Comparison of ENCODE assay signal across 22 cellular contexts in genomic region chr17:35162755-35163154, GRCh38. TPM values are rescaled to one million over a fixed set of nuclear protein-coding genes. Genes with fewer than 3 reads are reported as not detected.
DNase-seq lines count a peak whose midpoint lies in the region; ATAC-seq, FAIRE-seq and TF ChIP-seq lines count a peak whose summit lies in the region.
"Had no signal": no experiment of that assay in that cellular context is flagged by ENCODE, and none has a peak within 500 bp of the region (broad histone marks: within the 10 kb centered on the region; RNA-seq: fewer than 3 reads in every experiment).

No MANE protein-coding gene starts in this region.

- H3K27ac ChIP-seq in CD8-positive, alpha-beta memory T cell (ENCODE audit: low read depth, low read length) = no peak overlapping the region
- H3K27ac ChIP-seq: BLaER1, SJSA1 had no signal

- no peak overlapping the region for H3K4me3 ChIP-seq in CD8-positive, alpha-beta memory T cell (ENCODE audit: low read length)
- H3K4me3 ChIP-seq: BLaER1, Peyer's patch, SJSA1 had no signal

- peaks cover 57% of the 10 kb centered on the region for H3K4me1 ChIP-seq in CD8-positive, alpha-beta memory T cell (ENCODE audit: insufficient read depth, low read length)
- H3K4me1 ChIP-seq: BLaER1, Peyer's patch, SJSA1 had no signal

- no peaks in the 10 kb centered on the region for H3K27me3 ChIP-seq in CD8-positive, alpha-beta memory T cell (ENCODE audit: insufficient read depth, low read length, poor library complexity, severe bottlenecking)
- H3K27me3 ChIP-seq: BLaER1, Peyer's patch, SJSA1 had no signal

- no peaks in the 10 kb centered on the region for H3K9me3 Mint-ChIP-seq in CD8-positive, alpha-beta memory T cell
- H3K9me3 Mint-ChIP-seq in activated T-helper 17 cell treated with anti-CD3 and anti-CD28 coated beads, Interleukin-2, amount 50 U/mL, for 72 hours = peaks cover 5% of the 10 kb centered on the region
- H3K9me3 Mint-ChIP-seq in immature natural killer cell = no peaks in the 10 kb centered on the region

- CTCF ChIA-PET in CD8-positive, alpha-beta memory T cell (lab: Charles Lee) = interaction anchor here (1.2 kb wide), 1 partner anchor 8 kb away, joined by 3 read pairs; no protein-coding TSS in a partner anchor

- TF ChIP-seq POLR2A in GM12892 (IDR thresholded peaks at IDR 0.05; ENCODE audit: low read depth, low read length) = no peak

- H3K27ac Mint-ChIP-seq in CD8-positive, alpha-beta memory T cell = peak overlapping the region; percentile 35 to 96 (median 83)
- H3K27ac Mint-ChIP-seq in activated T-helper 17 cell treated with anti-CD3 and anti-CD28 coated beads, Interleukin-2, amount 50 U/mL, for 72 hours = peak overlapping the region; percentile 30
- H3K27ac Mint-ChIP-seq in immature natural killer cell = peak overlapping the region; percentile 88 to 98 (median 95)

- no peak for ATAC-seq in activated T-helper 17 cell treated with anti-CD3 and anti-CD28 coated beads, Interleukin-2, amount 50 U/mL, for 72 hours (replicated peaks)

- H3K36me3 ChIP-seq in CD8-positive, alpha-beta memory T cell (ENCODE audit: insufficient read depth, low read length) = no peaks in the 10 kb centered on the region
- H3K36me3 ChIP-seq: BLaER1, Peyer's patch, SJSA1 had no signal

- peaks cover 47 to 59% (median 55%) of the 10 kb centered on the region in 3 donors for H3K4me1 Mint-ChIP-seq in CD8-positive, alpha-beta memory T cell
- H3K4me1 Mint-ChIP-seq in activated T-helper 17 cell treated with anti-CD3 and anti-CD28 coated beads, Interleukin-2, amount 50 U/mL, for 72 hours = peaks cover 38% of the 10 kb centered on the region
- peaks cover 47 to 48% of the 10 kb centered on the region in 2 donors for H3K4me1 Mint-ChIP-seq in immature natural killer cell

- peak overlapping the region in 1 of 7 donors; percentile 12 for H3K4me3 Mint-ChIP-seq in CD8-positive, alpha-beta memory T cell
- peak overlapping the region; percentile 76 for H3K4me3 Mint-ChIP-seq in activated T-helper 17 cell treated with anti-CD3 and anti-CD28 coated beads, Interleukin-2, amount 50 U/mL, for 72 hours
- H3K4me3 Mint-ChIP-seq in immature natural killer cell = peak overlapping the region in 3 of 5 donors; percentile 38 to 77 (median 42)

- no peaks in the 10 kb centered on the region for H3K9me3 ChIP-seq in CD8-positive, alpha-beta memory T cell (ENCODE audit: low read length)
- H3K9me3 ChIP-seq: BLaER1, Peyer's patch, SJSA1 had no signal

- no peak for DNase-seq in CD8-positive, alpha-beta memory T cell
- DNase-seq in immature natural killer cell = no peak
- DNase-seq in activated CD4-positive, alpha-beta T cell treated with anti-CD3 and anti-CD28 coated beads, Interleukin-2, amount 50 U/mL, for 4 hours = no peak
- DNase-seq in NCI-H1436 treated with DMSO at 0.1 percent for 48 hours (lab: John Stamatoyannopoulos, UW) = no peak
- no peak for DNase-seq in DMS 273 (lab: John Stamatoyannopoulos, UW; ENCODE audit: unreplicated experiment)
- DNase-seq in GM12892 (ENCODE audit: insufficient read length) = no peak
- DNase-seq: ACHN, DMS79, H7, Karpas-422, MV-4-11, NCI-H1105 treated with DMSO at 0.1 percent for 48 hours, NCI-H1694, NCI-H2081, NCI-H2171 treated with DMSO at 0.1 percent for 48 hours, NCI-H524 treated with DMSO at 0.1 percent for 48 hours, NCI-H82, Peyer's patch had no signal

- POLR2A ChIA-PET in CD8-positive, alpha-beta memory T cell (lab: Charles Lee) = no interaction called here

- peaks cover 0 to 1% (median 0%) of the 10 kb centered on the region in 3 donors for H3K36me3 Mint-ChIP-seq in CD8-positive, alpha-beta memory T cell
- H3K36me3 Mint-ChIP-seq in activated T-helper 17 cell treated with anti-CD3 and anti-CD28 coated beads, Interleukin-2, amount 50 U/mL, for 72 hours (ENCODE audit: low read depth) = no peaks in the 10 kb centered on the region
- H3K36me3 Mint-ChIP-seq in immature natural killer cell = no peaks in the 10 kb centered on the region

- H3K27me3 Mint-ChIP-seq in CD8-positive, alpha-beta memory T cell = peaks cover 0 to 2% of the 10 kb centered on the region in 2 donors
- no peaks in the 10 kb centered on the region for H3K27me3 Mint-ChIP-seq in activated T-helper 17 cell treated with anti-CD3 and anti-CD28 coated beads, Interleukin-2, amount 50 U/mL, for 72 hours
- H3K27me3 Mint-ChIP-seq in immature natural killer cell (ENCODE audit: low read depth in 3 of 3) = no peaks in the 10 kb centered on the region

- FAIRE-seq in GM12892 (lab: Jason Lieb, UNC) = no peak

RNA-seq across cellular contexts. Expression of gene UNC45B, which starts 15.1 kb away (rescaled TPM):
- total RNA-seq in CD8-positive, alpha-beta memory T cell = not detected
- polyA plus RNA-seq in CD8-positive, alpha-beta memory T cell = 0.43 TPM
- total RNA-seq in activated T-helper 17 cell treated with anti-CD3 and anti-CD28 coated beads, Interleukin-2, amount 50 U/mL, for 72 hours = not detected
- 1 to 10 TPM in 1 of 3 donors, under 1 TPM in 1, not detected in 1; 0.41 to 1.0 TPM for polyA plus RNA-seq in immature natural killer cell
- not detected for polyA plus RNA-seq in GM12892 (2012; ENCODE audit: missing spikeins)
- total RNA-seq: Peyer's patch, SJSA1 had no signal

RNA-seq across cellular contexts. Expression of gene NLE1, which starts 20.7 kb away (rescaled TPM):
- 10 to 100 TPM; 54.0 to 58.3 TPM for total RNA-seq in CD8-positive, alpha-beta memory T cell
- 4.6 TPM for polyA plus RNA-seq in CD8-positive, alpha-beta memory T cell
- total RNA-seq in activated T-helper 17 cell treated with anti-CD3 and anti-CD28 coated beads, Interleukin-2, amount 50 U/mL, for 72 hours = 10 to 100 TPM; 15.8 to 38.9 TPM
- 1 to 10 TPM; 2.1 to 4.7 (median 3.3) TPM for polyA plus RNA-seq in immature natural killer cell
- 12.6 TPM for polyA plus RNA-seq in GM12892 (2012; ENCODE audit: missing spikeins)

RNA-seq across cellular contexts. Expression of gene SLC35G3, which starts 31.4 kb away (rescaled TPM):
- not detected for total RNA-seq in CD8-positive, alpha-beta memory T cell
- polyA plus RNA-seq in CD8-positive, alpha-beta memory T cell = not detected
- total RNA-seq in activated T-helper 17 cell treated with anti-CD3 and anti-CD28 coated beads, Interleukin-2, amount 50 U/mL, for 72 hours = not detected
- not detected for polyA plus RNA-seq in immature natural killer cell
- polyA plus RNA-seq in GM12892 (2012; ENCODE audit: missing spikeins) = not detected
- total RNA-seq: H7, M059J, Peyer's patch, SJSA1 had no signal

RNA-seq across cellular contexts. Expression of gene FNDC8, which starts 41.3 kb away (rescaled TPM):
- under 1 TPM; 0.15 to 0.16 TPM for total RNA-seq in CD8-positive, alpha-beta memory T cell
- polyA plus RNA-seq in CD8-positive, alpha-beta memory T cell = not detected
- not detected for total RNA-seq in activated T-helper 17 cell treated with anti-CD3 and anti-CD28 coated beads, Interleukin-2, amount 50 U/mL, for 72 hours
- polyA plus RNA-seq in immature natural killer cell = not detected
- polyA plus RNA-seq in GM12892 (2012; ENCODE audit: missing spikeins) = not detected
- total RNA-seq: M059J, Peyer's patch, SJSA1 had no signal

RNA-seq across cellular contexts. Expression of gene RAD51D, which starts 43.1 kb away (rescaled TPM):
- total RNA-seq in CD8-positive, alpha-beta memory T cell = 10 to 100 TPM; 27.5 to 29.8 TPM
- polyA plus RNA-seq in CD8-positive, alpha-beta memory T cell = 11.9 TPM
- 10 to 100 TPM; 23.9 to 36.6 TPM for total RNA-seq in activated T-helper 17 cell treated with anti-CD3 and anti-CD28 coated beads, Interleukin-2, amount 50 U/mL, for 72 hours
- polyA plus RNA-seq in immature natural killer cell = 10 to 100 TPM; 11.0 to 17.8 (median 13.8) TPM
- 21.0 TPM for polyA plus RNA-seq in GM12892 (2012; ENCODE audit: missing spikeins)

Comparison
In these comparisons a context has a peak if more than half of its experiments do, and no peak if none do; other contexts are left out.
1. H3K27ac Mint-ChIP-seq: peak in every context shown above with its lines; median percentile 95 in immature natural killer cell; 83 in CD8-positive, alpha-beta memory T cell; 30 in activated T-helper 17 cell treated with anti-CD3 and anti-CD28 coated beads, Interleukin-2, amount 50 U/mL, for 72 hours.